8 cellular contexts compared by ENCODE assay signal in the genomic region with DNA sequence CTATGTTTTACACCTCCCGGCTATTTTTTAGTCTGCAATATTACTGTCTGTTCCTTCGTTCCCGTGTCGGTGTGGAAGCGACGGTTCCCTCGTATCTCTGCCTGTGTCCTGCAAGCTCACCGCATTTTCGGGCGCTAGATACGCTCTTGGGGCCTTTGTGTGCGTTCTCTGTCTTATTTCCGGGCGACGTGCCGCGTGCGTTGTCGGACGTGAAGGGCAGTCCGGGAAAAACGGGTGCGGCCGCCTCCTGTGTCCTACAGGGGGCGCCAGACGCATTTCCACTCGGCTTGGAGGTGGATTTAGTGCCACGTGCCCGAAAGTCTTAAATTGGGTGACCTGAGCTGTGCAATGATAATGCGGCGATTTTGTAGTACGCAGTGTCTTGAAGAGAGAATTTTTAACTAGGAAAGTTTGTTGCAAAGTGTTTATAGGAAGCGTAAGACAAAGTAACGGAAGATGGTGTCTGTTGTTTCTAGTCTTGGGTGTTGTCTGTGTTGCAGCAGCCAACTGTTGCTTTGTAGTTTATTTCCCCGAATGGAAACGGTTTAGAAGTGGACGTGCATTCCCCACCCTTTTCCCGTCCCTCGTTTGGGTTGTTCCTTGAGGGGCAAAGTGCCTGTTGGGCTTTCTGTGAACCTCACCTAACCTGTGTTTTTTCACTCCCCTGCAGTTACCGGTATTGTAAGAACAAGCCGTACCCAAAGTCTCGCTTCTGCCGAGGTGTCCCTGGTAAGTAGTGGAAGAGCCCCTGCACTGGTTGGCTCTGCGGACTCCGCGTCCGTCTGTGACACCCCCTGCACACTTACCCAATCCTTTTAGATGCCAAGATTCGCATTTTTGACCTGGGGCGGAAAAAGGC. TPM values are rescaled to one million over a fixed set of nuclear protein-coding genes. Genes with fewer than 3 reads are reported as not detected.
A peak's percentile ranks its signal among the peaks of the same experiment; 100 is the strongest.
DNase-seq lines count a peak whose midpoint lies in the region; ATAC-seq and TF ChIP-seq lines count a peak whose summit lies in the region.

No MANE protein-coding gene starts in this region.

- ATAC-seq in HG02973 (IDR thresholded peaks at IDR 0.05; ENCODE audit: unreplicated experiment): peak; percentile 19
- ATAC-seq in left lobe of liver: peak; percentile 65
- no peak for ATAC-seq in HG03520 (IDR thresholded peaks at IDR 0.05; ENCODE audit: unreplicated experiment)

- no peaks in the 10 kb centered on the region for H3K9me3 Mint-ChIP-seq in activated CD4-positive, alpha-beta T cell treated with anti-CD3 and anti-CD28 coated beads, Interleukin-2, amount 10 ng/mL, durations not matched to agents 7 days and 5 days

- DNase-seq in DMS79 (lab: John Stamatoyannopoulos, UW) (peak; percentile 52), NCI-H446 treated with DMSO at 0.1 percent for 48 hours (lab: John Stamatoyannopoulos, UW) (peak; percentile 37), coronary artery (ENCODE audit: low spot score) (peak; percentile 86), left lobe of liver (ENCODE audit: low spot score) (peak; percentile 82)
- DNase-seq in activated CD4-positive, alpha-beta T cell treated with anti-CD3 and anti-CD28 coated beads, Interleukin-2, amount 10 ng/mL, durations not matched to agents 7 days and 5 days: peak; percentile 89
- DNase-seq in stimulated activated CD4-positive, alpha-beta T cell treated with anti-CD3 and anti-CD28 coated beads, Interleukin-1b, Interleukin-23, amount 100 ng/mL, for 4 hours (ENCODE audit: low read depth in 2 of 2): peak; percentile 68 to 72

- POLR2A ChIA-PET in activated CD4-positive, alpha-beta T cell treated with anti-CD3 and anti-CD28 coated beads, Interleukin-2, amount 10 ng/mL, durations not matched to agents 7 days and 5 days (lab: Charles Lee): interaction anchor here (1.1 to 1.2 kb wide), 3 partner anchors 12 to 91 kb away, joined by 3 to 4 read pairs (median 4); partner anchors contain the start of genes SLC10A3 and TAFAZZIN

- H3K27ac Mint-ChIP-seq in activated CD4-positive, alpha-beta T cell treated with anti-CD3 and anti-CD28 coated beads, Interleukin-2, amount 10 ng/mL, durations not matched to agents 7 days and 5 days: peak overlapping the region; percentile 100

- H3K27ac ChIP-seq in coronary artery: peak overlapping the region; percentile 96 to 99

- H3K4me1 Mint-ChIP-seq in activated CD4-positive, alpha-beta T cell treated with anti-CD3 and anti-CD28 coated beads, Interleukin-2, amount 10 ng/mL, durations not matched to agents 7 days and 5 days: peaks cover 13% of the 10 kb centered on the region

- CTCF ChIA-PET in activated CD4-positive, alpha-beta T cell treated with anti-CD3 and anti-CD28 coated beads, Interleukin-2, amount 10 ng/mL, durations not matched to agents 7 days and 5 days (lab: Charles Lee): interaction anchor here (0.8 to 2.8 kb wide), 10 partner anchors 11 to 135 kb away, joined by 3 to 12 read pairs (median 3); partner anchors contain the start of gene FLNA

- H3K4me3 Mint-ChIP-seq in activated CD4-positive, alpha-beta T cell treated with anti-CD3 and anti-CD28 coated beads, Interleukin-2, amount 10 ng/mL, durations not matched to agents 7 days and 5 days: peak overlapping the region; percentile 96

- H3K4me3 ChIP-seq in coronary artery: peak overlapping the region; percentile 84

- TF ChIP-seq CTCF in coronary artery (IDR thresholded peaks at IDR 0.05): peak; percentile 57

- H3K27me3 Mint-ChIP-seq in activated CD4-positive, alpha-beta T cell treated with anti-CD3 and anti-CD28 coated beads, Interleukin-2, amount 10 ng/mL, durations not matched to agents 7 days and 5 days: no peaks in the 10 kb centered on the region

- H3K36me3 Mint-ChIP-seq in activated CD4-positive, alpha-beta T cell treated with anti-CD3 and anti-CD28 coated beads, Interleukin-2, amount 10 ng/mL, durations not matched to agents 7 days and 5 days (ENCODE audit: low read depth): peaks cover 26% of the 10 kb centered on the region

RNA-seq across cellular contexts. Expression of gene RPL10, which starts 0.7 kb away (rescaled TPM):
- 1,000 to 10,000 TPM; 1,884 to 2,727 TPM for total RNA-seq in activated CD4-positive, alpha-beta T cell treated with anti-CD3 and anti-CD28 coated beads, Interleukin-2, amount 10 ng/mL, durations not matched to agents 7 days and 5 days
- 1,085 TPM for total RNA-seq in left lobe of liver

RNA-seq across cellular contexts. Expression of gene DNASE1L1, which starts 10.2 kb away (rescaled TPM):
- 10 to 100 TPM; 21.8 to 24.3 TPM for total RNA-seq in activated CD4-positive, alpha-beta T cell treated with anti-CD3 and anti-CD28 coated beads, Interleukin-2, amount 10 ng/mL, durations not matched to agents 7 days and 5 days
- total RNA-seq in left lobe of liver: 14.9 TPM

RNA-seq across cellular contexts. Expression of gene TAFAZZIN, which starts 12.4 kb away (rescaled TPM):
- total RNA-seq in activated CD4-positive, alpha-beta T cell treated with anti-CD3 and anti-CD28 coated beads, Interleukin-2, amount 10 ng/mL, durations not matched to agents 7 days and 5 days: 100 to 1,000 TPM in 1 of 2 experiments, 10 to 100 TPM in 1; 86.6 to 104 TPM
- 21.0 TPM for total RNA-seq in left lobe of liver

RNA-seq across cellular contexts. Expression of gene EMD, which starts 19.8 kb away (rescaled TPM):
- total RNA-seq in activated CD4-positive, alpha-beta T cell treated with anti-CD3 and anti-CD28 coated beads, Interleukin-2, amount 10 ng/mL, durations not matched to agents 7 days and 5 days: 10 to 100 TPM; 52.1 to 59.9 TPM
- 19.5 TPM for total RNA-seq in left lobe of liver

RNA-seq across cellular contexts. Expression of gene FLNA, which starts 24.5 kb away (rescaled TPM):
- 1,000 to 10,000 TPM; 1,440 to 1,524 TPM for total RNA-seq in activated CD4-positive, alpha-beta T cell treated with anti-CD3 and anti-CD28 coated beads, Interleukin-2, amount 10 ng/mL, durations not matched to agents 7 days and 5 days
- total RNA-seq in left lobe of liver: 76.6 TPM

Comparison
In these comparisons a context has a peak if more than half of its experiments do, and no peak if none do; other contexts are left out.
1. DNase-seq: peak in every context shown above with its lines; median percentile 89 in activated CD4-positive, alpha-beta T cell treated with anti-CD3 and anti-CD28 coated beads, Interleukin-2, amount 10 ng/mL, durations not matched to agents 7 days and 5 days; 86 in coronary artery; 82 in left lobe of liver; 70 in stimulated activated CD4-positive, alpha-beta T cell treated with anti-CD3 and anti-CD28 coated beads, Interleukin-1b, Interleukin-23, amount 100 ng/mL, for 4 hours; 52 in DMS79; 37 in NCI-H446 treated with DMSO at 0.1 percent for 48 hours.